ENCODE assay signal across 8 cellular contexts in the genomic region with DNA sequence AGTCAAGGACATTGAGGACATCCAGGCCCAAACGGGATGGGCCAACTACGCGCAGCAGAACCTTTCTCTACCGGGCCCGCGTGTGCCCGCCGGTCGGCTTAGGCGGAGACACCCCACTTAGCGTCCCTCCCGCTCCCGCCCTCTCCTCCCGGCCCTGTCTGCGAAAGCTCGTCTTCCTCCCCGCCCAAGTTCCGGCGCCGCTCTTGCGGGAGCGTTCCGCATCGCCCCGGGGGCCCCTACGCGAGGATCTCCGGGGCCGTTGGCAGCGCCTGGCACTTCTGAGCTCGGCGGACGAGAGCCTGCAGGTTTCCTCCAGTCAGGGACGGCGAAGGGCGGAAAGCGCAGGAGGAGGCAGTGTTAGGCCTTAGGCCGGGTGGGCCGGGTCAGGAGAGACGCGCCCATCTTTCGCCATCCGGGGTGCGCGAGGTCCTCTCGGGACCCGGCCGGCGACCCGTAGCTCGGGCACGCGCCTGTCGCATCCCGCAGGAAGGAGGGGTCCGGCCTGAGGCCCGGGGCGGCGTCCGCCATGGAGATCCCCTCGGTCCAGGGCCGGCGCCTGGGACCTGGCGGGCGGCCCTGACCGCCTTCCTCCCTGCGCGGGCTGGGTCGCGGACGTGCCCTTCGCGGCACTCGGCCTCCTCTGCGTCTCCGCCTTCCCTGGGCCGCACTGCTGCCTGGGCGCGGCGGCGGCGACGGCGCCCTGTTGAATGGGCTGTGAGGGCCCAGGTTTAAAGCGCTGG.
DNase-seq lines count a peak whose midpoint lies in the region; ATAC-seq and TF ChIP-seq lines count a peak whose summit lies in the region.

A gene (plus strand): TSS at position 141 of the 740 bp plus-strand sequence. CDS start 673 bp downstream, outside the sequence.

- H3K36me3 Mint-ChIP-seq in central memory CD8-positive, alpha-beta T cell (ENCODE audit: insufficient read depth) = peaks cover 17% of the 10 kb centered on the region

- peaks cover 50% of the 10 kb centered on the region for H3K4me1 Mint-ChIP-seq in central memory CD8-positive, alpha-beta T cell

- DNase-seq in AG10803 (ENCODE audit: low read depth) (peak; percentile 93), NCI-H446 treated with DMSO at 0.1 percent for 48 hours (lab: John Stamatoyannopoulos, UW) (peak; percentile 77), islet precursor cell (peak; percentile 94)
- DNase-seq in central memory CD8-positive, alpha-beta T cell (ENCODE audit: low spot score in 2 of 2) = peak; percentile 81 to 88
- peak; percentile 81 to 86 (median 82) for DNase-seq in stimulated activated CD4-positive, alpha-beta T cell treated with anti-CD3 and anti-CD28 coated beads, Interleukin-12 subunit alpha, Interleukin-12 subunit beta, amount 100 ng/mL, for 48 hours (ENCODE audit: low read depth in 2 of 3, low spot score in 1 of 3)

- peak; percentile 65 for ATAC-seq in GM19043 (IDR thresholded peaks at IDR 0.05; ENCODE audit: low read depth, unreplicated experiment)
- ATAC-seq in HG03354 (IDR thresholded peaks at IDR 0.05; ENCODE audit: poor library complexity, severe bottlenecking, unreplicated experiment) = peak; percentile 84
- peak; percentile 82 to 83 for ATAC-seq in activated CD4-positive, CD25-positive, alpha-beta regulatory T cell treated with anti-CD3 and anti-CD28 coated beads, Interleukin-2, amount 50 U/mL, for 24 hours
- ATAC-seq in central memory CD8-positive, alpha-beta T cell (replicated peaks; ENCODE audit: extremely low read depth, poor library complexity, severe bottlenecking) = peak; percentile 78

- peak within 1 kb of the TSS; percentile 98 for H3K4me3 ChIP-seq in AG10803 (ENCODE audit: low read length)

- H3K27me3 Mint-ChIP-seq in central memory CD8-positive, alpha-beta T cell = no peaks in the 10 kb centered on the region

- no peaks in the 10 kb centered on the region for H3K9me3 Mint-ChIP-seq in central memory CD8-positive, alpha-beta T cell

- peak within 1 kb of the TSS; percentile 98 for H3K27ac Mint-ChIP-seq in central memory CD8-positive, alpha-beta T cell (ENCODE audit: low read depth)

- TF ChIP-seq CTCF in AG10803 (conservative IDR thresholded peaks at IDR 0.05; ENCODE audit: low read length) = no peak

- peak within 1 kb of the TSS; percentile 92 for H3K4me3 Mint-ChIP-seq in central memory CD8-positive, alpha-beta T cell

Comparison
In these comparisons a context has a peak if more than half of its experiments do, and no peak if none do; other contexts are left out.
1. Peak in every context shown above with its lines: DNase-seq, ATAC-seq and H3K4me3 ChIP-seq.